In the genomic region with DNA sequence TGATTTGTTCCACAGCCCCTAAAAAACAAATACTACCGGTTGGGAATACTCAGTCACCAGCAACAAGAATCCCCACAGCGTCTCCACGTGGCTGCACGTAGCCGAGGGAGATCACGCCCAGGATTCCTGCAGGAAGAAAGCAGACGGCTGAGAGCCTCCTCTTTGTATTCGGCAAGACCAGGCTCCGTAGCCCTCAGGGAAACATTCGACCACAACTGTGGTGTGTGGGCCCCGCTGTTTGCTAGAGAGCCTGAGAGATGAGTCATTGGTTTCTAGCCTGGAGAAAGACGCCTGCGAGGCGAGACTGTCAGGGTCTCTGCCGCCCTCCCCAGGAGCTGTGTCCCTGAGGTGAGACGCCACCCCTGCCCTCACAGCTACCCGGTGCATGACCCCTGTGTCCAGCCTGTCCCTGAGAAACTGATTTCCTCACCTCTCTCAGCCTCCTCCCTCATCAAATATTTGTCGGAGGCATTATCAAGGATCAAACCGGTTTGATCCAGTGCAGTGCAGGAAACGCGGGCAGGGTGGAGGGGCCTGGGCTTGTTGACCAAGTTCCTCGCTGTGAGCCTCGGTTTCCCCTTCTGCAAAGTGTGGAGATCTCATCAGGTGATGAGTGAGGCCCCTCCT, we compare ENCODE assay signal across 8 cellular contexts. TPM values are rescaled to one million over a fixed set of nuclear protein-coding genes. Genes with fewer than 3 reads are reported as not detected.
DNase-seq lines count a peak whose midpoint lies in the region; TF ChIP-seq lines count a peak whose summit lies in the region.

No MANE protein-coding gene starts in this region.

- H3K9me3 Mint-ChIP-seq in endodermal cell, result peaks cover 28% of the 10 kb centered on the region

- H3K36me3 ChIP-seq in endodermal cell (ENCODE audit: control insufficient read depth, insufficient read depth, low read length), result no peaks in the 10 kb centered on the region

- no peak for TF ChIP-seq CTCF in endodermal cell (conservative IDR thresholded peaks at IDR 0.05)

- H3K9ac ChIP-seq in endodermal cell (ENCODE audit: extremely low read depth, low read length, poor library complexity, severe bottlenecking), result no peak overlapping the region

- peak overlapping the region; percentile 54 for H3K27ac ChIP-seq in endodermal cell (ENCODE audit: low read depth, low read length)

- no peak overlapping the region for H3K4me3 Mint-ChIP-seq in endodermal cell

- peaks cover 7% of the 10 kb centered on the region for H3K36me3 Mint-ChIP-seq in endodermal cell (ENCODE audit: low read depth)

- peaks cover 19% of the 10 kb centered on the region for H3K9me3 ChIP-seq in endodermal cell (ENCODE audit: control insufficient read depth, low read length)

- H3K4me1 Mint-ChIP-seq in endodermal cell, result peaks cover 8% of the 10 kb centered on the region

- H3K4me3 ChIP-seq in endodermal cell (ENCODE audit: low read length), result no peak overlapping the region

- peaks cover 18% of the 10 kb centered on the region for H3K27me3 Mint-ChIP-seq in endodermal cell (ENCODE audit: insufficient read depth)

- H3K27ac Mint-ChIP-seq in endodermal cell, result peak overlapping the region; percentile 83

- WGBS in endodermal cell (ENCODE audit: insufficient coverage in 1 of 2, insufficient read length in 1 of 2), 2 experiments, result 48 to 59% methylated on average over 18 to 23 of the region's 23 CpGs

- no peaks in the 10 kb centered on the region for H3K4me1 ChIP-seq in endodermal cell (ENCODE audit: control insufficient read depth, insufficient read depth, low read length)

- no peaks in the 10 kb centered on the region for H3K27me3 ChIP-seq in endodermal cell (ENCODE audit: control insufficient read depth, insufficient read depth, low read length, poor library complexity, severe bottlenecking)

- DNase-seq in DMS153 (lab: John Stamatoyannopoulos, UW) (peak; percentile 38), H4 (ENCODE audit: low spot score) (peak; percentile 98), MV-4-11 (lab: John Stamatoyannopoulos, UW) (peak; percentile 92), endodermal cell (peak; percentile 91), occipital lobe (lab: John Stamatoyannopoulos, UW) (peak; percentile 48), ureter (ENCODE audit: low spot score) (peak; percentile 88), NCI-H345 treated with DMSO at 0.1 percent for 48 hours (lab: John Stamatoyannopoulos, UW; ENCODE audit: unreplicated experiment) (no peak)
- DNase-seq in activated CD8-positive, alpha-beta memory T cell treated with anti-CD3 and anti-CD28 coated beads for 4 hours (ENCODE audit: low read depth in 2 of 2), result peak; percentile 52 to 66

RNA-seq across cellular contexts. Expression of a gene that starts 4.7 kb away (rescaled TPM):
- total RNA-seq in H4 (2014; rRNA removed; shearing (Covaris generic)), result 0.21 and 0.35 TPM in 2 replicates
- total RNA-seq in endodermal cell (not detected), occipital lobe (1.6 TPM), ureter (2,292 TPM)
- not detected for polyA plus RNA-seq in endodermal cell (2013, experiment 1 of 2)
- not detected for polyA plus RNA-seq in endodermal cell (2013, experiment 2 of 2)

RNA-seq across cellular contexts. Expression of a gene that starts 20.7 kb away (rescaled TPM):
- 104 and 118 TPM in 2 replicates for total RNA-seq in H4 (2014; rRNA removed; shearing (Covaris generic))
- total RNA-seq in endodermal cell (10 to 100 TPM; 45.0 to 50.2 TPM), occipital lobe (90.8 TPM), ureter (52.5 TPM)
- polyA plus RNA-seq in endodermal cell (2013, experiment 1 of 2), result 64.3 TPM
- polyA plus RNA-seq in endodermal cell (2013, experiment 2 of 2), result 53.7 TPM

RNA-seq across cellular contexts. Expression of a gene that starts 27.0 kb away (rescaled TPM):
- 14.5 and 23.5 TPM in 2 replicates for total RNA-seq in H4 (2014; rRNA removed; shearing (Covaris generic))
- total RNA-seq in endodermal cell (10 to 100 TPM; 18.8 to 26.5 TPM), occipital lobe (9.4 TPM), ureter (14.6 TPM)
- 21.0 TPM for polyA plus RNA-seq in endodermal cell (2013, experiment 1 of 2)
- 18.1 TPM for polyA plus RNA-seq in endodermal cell (2013, experiment 2 of 2)

RNA-seq across cellular contexts. Expression of a gene that starts 48.5 kb away (rescaled TPM):
- total RNA-seq in H4 (2014; rRNA removed; shearing (Covaris generic)), result 82.6 and 203 TPM in 2 replicates
- total RNA-seq in endodermal cell (100 to 1,000 TPM; 231 to 239 TPM), occipital lobe (90.0 TPM), ureter (196 TPM)
- 248 TPM for polyA plus RNA-seq in endodermal cell (2013, experiment 1 of 2)
- 221 TPM for polyA plus RNA-seq in endodermal cell (2013, experiment 2 of 2)

Comparison
In these comparisons a context has a peak if more than half of its experiments do, and no peak if none do; other contexts are left out.
1. RNA of a gene that starts 4.7 kb away (total RNA-seq): 2,292 TPM in ureter (single experiment); 1.6 TPM in occipital lobe (single experiment), 0.21 to 0.35 TPM in H4 and not detected in endodermal cell; every median in the first group is over 100 times any median in the second.